Comparison of ENCODE assay signal across 1 cellular context in genomic region chr10:132415255-132415654, GRCh38.
TF ChIP-seq lines count a peak whose summit lies in the region.

No MANE protein-coding gene starts in this region.

TF ChIP-seq in IMR-90, 13 proteins besides CTCF, POLR2A, EP300 and RAD21:
- TF ChIP-seq ELK1 (IDR thresholded peaks at IDR 0.05; ENCODE audit: borderline replicate concordance, low read depth, low read length), result no peak
- TF ChIP-seq SMC3 (IDR thresholded peaks at IDR 0.05; ENCODE audit: low read depth, low read length), result no peak
TF ChIP-seq in IMR-90: peak in this region for 0.
